22 cellular contexts compared by ENCODE assay signal in genomic region chrY:14373608-14374007, GRCh38.
A peak's percentile ranks its signal among the peaks of the same experiment; 100 is the strongest.
DNase-seq lines count a peak whose midpoint lies in the region; ATAC-seq and TF ChIP-seq lines count a peak whose summit lies in the region.
"Had no signal": no experiment of that assay in that cellular context is flagged by ENCODE, and none has a peak within 500 bp of the region (broad histone marks: within the 10 kb centered on the region; RNA-seq: fewer than 3 reads in every experiment).

No MANE protein-coding gene starts in this region.

- no peak overlapping the region for H3K27ac ChIP-seq in RWPE2 (ENCODE audit: poor library complexity, severe bottlenecking)
- no peak overlapping the region for H3K27ac ChIP-seq in CD4-positive, alpha-beta memory T cell (ENCODE audit: low read depth, low read length)
- H3K27ac ChIP-seq: A549; BLaER1 treated with 17β-estradiol and CSF1 and Interleukin-3, amounts not matched to agents 10 nM and 100 nM had no signal

- no peaks in the 10 kb centered on the region for H3K9me3 ChIP-seq in RWPE2 (ENCODE audit: severe bottlenecking)
- H3K9me3 ChIP-seq in CD4-positive, alpha-beta memory T cell (ENCODE audit: control insufficient read depth in 1 of 2, low read length in 2 of 2), result no peaks in the 10 kb centered on the region
- H3K9me3 ChIP-seq: A549; BE2C; BLaER1 treated with 17β-estradiol and CSF1 and Interleukin-3, amounts not matched to agents 10 nM and 100 nM; HAP-1 had no signal

- intact Hi-C loops in CD4-positive, alpha-beta memory T cell (cut with micrococcal nuclease), result no loop called here

- ATAC-seq in RWPE2 (ENCODE audit: low read depth), result peak; percentile 50; the same call in 1 of the 3 replicates
- ATAC-seq in GM18858 (IDR thresholded peaks at IDR 0.05; ENCODE audit: unreplicated experiment), result no peak
- ATAC-seq in effector memory CD8-positive, alpha-beta T cell (replicated peaks), result no peak
- ATAC-seq: A549 had no signal

- no peak overlapping the region for H3K27ac Mint-ChIP-seq in CD4-positive, alpha-beta memory T cell
- H3K27ac Mint-ChIP-seq in effector memory CD8-positive, alpha-beta T cell, result no peak overlapping the region
- H3K27ac Mint-ChIP-seq: CD14-positive monocyte; CD4-positive, alpha-beta T cell; HFFc6 had no signal

- H3K4me3 Mint-ChIP-seq in CD4-positive, alpha-beta memory T cell, result no peak overlapping the region
- H3K4me3 Mint-ChIP-seq in effector memory CD8-positive, alpha-beta T cell, result no peak overlapping the region
- H3K4me3 Mint-ChIP-seq: CD14-positive monocyte; CD4-positive, alpha-beta T cell; HFFc6 had no signal

- H3K9me3 Mint-ChIP-seq in CD4-positive, alpha-beta memory T cell, result no peaks in the 10 kb centered on the region
- H3K9me3 Mint-ChIP-seq in effector memory CD8-positive, alpha-beta T cell, result no peaks in the 10 kb centered on the region
- H3K9me3 Mint-ChIP-seq: CD14-positive monocyte; CD4-positive, alpha-beta T cell; HFFc6 had no signal

- H3K27me3 ChIP-seq in RWPE2 (ENCODE audit: insufficient read depth, poor library complexity, severe bottlenecking), result no peaks in the 10 kb centered on the region
- no peaks in the 10 kb centered on the region for H3K27me3 ChIP-seq in CD4-positive, alpha-beta memory T cell (ENCODE audit: insufficient read depth, low read length)
- H3K27me3 ChIP-seq: BE2C; BLaER1 treated with 17β-estradiol and CSF1 and Interleukin-3, amounts not matched to agents 10 nM and 100 nM had no signal

- H3K4me3 ChIP-seq in RWPE2 (ENCODE audit: severe bottlenecking), result no peak overlapping the region
- no peak overlapping the region for H3K4me3 ChIP-seq in CD4-positive, alpha-beta memory T cell (ENCODE audit: low read length in 2 of 2)
- H3K4me3 ChIP-seq: A549; BLaER1 treated with 17β-estradiol and CSF1 and Interleukin-3, amounts not matched to agents 10 nM and 100 nM; HAP-1 had no signal

- DNase-seq in NCI-H226, result peak; percentile 20
- DNase-seq in RWPE2 (ENCODE audit: low spot score), result no peak
- peak; percentile 1 for DNase-seq in foreskin melanocyte
- DNase-seq in CD4-positive, alpha-beta memory T cell, result no peak
- DNase-seq in effector memory CD8-positive, alpha-beta T cell, result no peak
- DNase-seq: 8988T; ACHN; AML-193; BE2C; Calu3; CD4-positive, alpha-beta T cell; COR-L47; DMS53; DMS79 treated with DMSO at 0.1 percent for 48 hours; GF-D8; GOT3; HFFc6 had no signal

- no peaks in the 10 kb centered on the region for H3K4me1 ChIP-seq in RWPE2 (ENCODE audit: insufficient read depth, poor library complexity, severe bottlenecking)
- no peaks in the 10 kb centered on the region for H3K4me1 ChIP-seq in CD4-positive, alpha-beta memory T cell (ENCODE audit: insufficient read depth, low read length)
- H3K4me1 ChIP-seq: A549; BE2C; BLaER1 treated with 17β-estradiol and CSF1 and Interleukin-3, amounts not matched to agents 10 nM and 100 nM; HAP-1 had no signal

- TF ChIP-seq CTCF in RWPE2 (IDR thresholded peaks at IDR 0.05; ENCODE audit: poor library complexity, severe bottlenecking), result no peak

- H3K36me3 ChIP-seq in RWPE2 (ENCODE audit: low read depth), result no peaks in the 10 kb centered on the region
- H3K36me3 ChIP-seq in CD4-positive, alpha-beta memory T cell (ENCODE audit: insufficient read depth, low read length), result no peaks in the 10 kb centered on the region
- H3K36me3 ChIP-seq: BE2C; BLaER1 treated with 17β-estradiol and CSF1 and Interleukin-3, amounts not matched to agents 10 nM and 100 nM; HAP-1 had no signal

- H3K36me3 Mint-ChIP-seq in CD4-positive, alpha-beta memory T cell, result no peaks in the 10 kb centered on the region
- no peaks in the 10 kb centered on the region for H3K36me3 Mint-ChIP-seq in effector memory CD8-positive, alpha-beta T cell (ENCODE audit: insufficient read depth)
- H3K36me3 Mint-ChIP-seq: CD14-positive monocyte had no signal

- POLR2A ChIA-PET in CD4-positive, alpha-beta memory T cell (lab: Charles Lee; ENCODE audit: partially characterized antibody), result no interaction called here

- no peaks in the 10 kb centered on the region for H3K27me3 Mint-ChIP-seq in CD4-positive, alpha-beta memory T cell
- no peaks in the 10 kb centered on the region for H3K27me3 Mint-ChIP-seq in effector memory CD8-positive, alpha-beta T cell
- H3K27me3 Mint-ChIP-seq: CD4-positive, alpha-beta T cell had no signal

- H3K4me1 Mint-ChIP-seq in CD4-positive, alpha-beta memory T cell, result no peaks in the 10 kb centered on the region
- H3K4me1 Mint-ChIP-seq in effector memory CD8-positive, alpha-beta T cell (ENCODE audit: low read depth in 2 of 2), result no peaks in the 10 kb centered on the region
- H3K4me1 Mint-ChIP-seq: CD14-positive monocyte had no signal

- CTCF ChIA-PET in CD4-positive, alpha-beta memory T cell (lab: Charles Lee; ENCODE audit: partially characterized antibody), result no interaction called here

Comparison
In these comparisons a context has a peak if more than half of its experiments do, and no peak if none do; other contexts are left out.
1. DNase-seq: peak in NCI-H226 (single experiment) and foreskin melanocyte (single experiment); none in RWPE2 (single experiment), CD4-positive, alpha-beta memory T cell (0 of 5) and effector memory CD8-positive, alpha-beta T cell (0 of 3).